Comparison of ENCODE assay signal across 8 cellular contexts in the genomic region with DNA sequence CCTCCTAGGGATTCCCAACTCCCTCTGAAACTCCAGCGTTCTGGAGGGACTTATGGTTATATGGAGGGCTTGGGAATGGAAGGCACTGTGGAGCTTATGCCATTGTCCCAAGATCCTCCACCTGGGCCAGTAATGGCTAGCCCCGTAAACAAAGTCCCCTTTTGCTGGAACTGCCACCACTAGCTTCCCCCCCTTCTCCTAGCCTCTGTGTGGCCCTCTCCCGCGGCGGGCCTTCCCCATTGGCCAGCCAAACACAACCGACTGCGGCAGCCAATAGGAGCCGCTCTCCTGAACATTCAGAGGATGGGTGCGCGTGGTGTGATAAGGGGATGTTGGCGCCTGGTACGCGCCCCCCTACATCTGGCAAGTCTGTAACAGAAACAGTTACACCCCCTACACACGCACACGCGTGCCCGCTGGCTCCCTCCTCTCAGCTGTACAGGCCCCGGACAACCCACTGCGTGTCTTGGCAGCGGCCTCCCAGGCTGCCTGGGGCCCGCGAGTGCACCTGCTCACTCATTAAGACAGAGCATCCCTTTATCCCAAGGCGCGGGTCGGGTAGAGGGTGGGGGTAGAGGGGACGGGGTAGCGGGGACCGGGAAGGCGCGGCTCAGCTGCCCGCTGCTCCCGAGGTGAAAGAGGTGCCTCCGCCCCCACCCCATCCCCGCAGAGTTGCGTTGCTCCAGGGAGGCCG. TPM values are rescaled to one million over a fixed set of nuclear protein-coding genes. Genes with fewer than 3 reads are reported as not detected.
DNase-seq lines count a peak whose midpoint lies in the region; ATAC-seq and TF ChIP-seq lines count a peak whose summit lies in the region.

No MANE protein-coding gene starts in this region.

- H3K27ac Mint-ChIP-seq in endodermal cell: no peak overlapping the region
- H3K27ac Mint-ChIP-seq in stimulated activated naive CD8-positive, alpha-beta T cell treated with anti-CD3 and anti-CD28 coated beads, Interleukin-15, amount 100 ng/mL, for 72 hours: peak overlapping the region; percentile 98 to 99

- H3K9ac ChIP-seq in endodermal cell (ENCODE audit: extremely low read depth, low read length, poor library complexity, severe bottlenecking) (no peak overlapping the region), muscle layer of colon (ENCODE audit: low read length) (no peak overlapping the region)

- no peak for TF ChIP-seq CTCF in AG09309 (IDR thresholded peaks at IDR 0.05; ENCODE audit: control insufficient read depth, insufficient read depth, low read depth, low read length, missing control alignments)
- TF ChIP-seq CTCF in endodermal cell (conservative IDR thresholded peaks at IDR 0.05): no peak

- H3K36me3 ChIP-seq in endodermal cell (ENCODE audit: control insufficient read depth, insufficient read depth, low read length): no peaks in the 10 kb centered on the region
- no peaks in the 10 kb centered on the region for H3K36me3 ChIP-seq in muscle layer of colon (ENCODE audit: insufficient read depth, low read length)

- H3K27ac ChIP-seq in endodermal cell (ENCODE audit: low read depth, low read length): peak overlapping the region; percentile 80
- H3K27ac ChIP-seq in muscle layer of colon (ENCODE audit: low read depth, low read length): no peak overlapping the region

- ATAC-seq in GM18873 (IDR thresholded peaks at IDR 0.05; ENCODE audit: low FRiP score, unreplicated experiment) (peak; percentile 44), HG03135 (IDR thresholded peaks at IDR 0.05; ENCODE audit: unreplicated experiment) (peak; percentile 64)
- ATAC-seq in stimulated activated naive CD8-positive, alpha-beta T cell treated with anti-CD3 and anti-CD28 coated beads, Interleukin-15, amount 100 ng/mL, for 72 hours: peak; percentile 81

- H3K36me3 Mint-ChIP-seq in endodermal cell (ENCODE audit: low read depth): no peaks in the 10 kb centered on the region

- H3K27me3 ChIP-seq in endodermal cell (ENCODE audit: control insufficient read depth, insufficient read depth, low read length, poor library complexity, severe bottlenecking): peaks cover 36% of the 10 kb centered on the region
- peaks cover 0 to 11% of the 10 kb centered on the region in 2 donors for H3K27me3 ChIP-seq in muscle layer of colon (ENCODE audit: control insufficient read depth in 1 of 2, insufficient read depth in 2 of 2, low read length in 2 of 2)

- H3K27me3 Mint-ChIP-seq in endodermal cell (ENCODE audit: insufficient read depth): peaks cover 46% of the 10 kb centered on the region
- H3K27me3 Mint-ChIP-seq in stimulated activated naive CD8-positive, alpha-beta T cell treated with anti-CD3 and anti-CD28 coated beads, Interleukin-15, amount 100 ng/mL, for 72 hours: no peaks in the 10 kb centered on the region

- H3K4me1 Mint-ChIP-seq in endodermal cell: peaks cover 7% of the 10 kb centered on the region
- peaks cover 46% of the 10 kb centered on the region for H3K4me1 Mint-ChIP-seq in stimulated activated naive CD8-positive, alpha-beta T cell treated with anti-CD3 and anti-CD28 coated beads, Interleukin-15, amount 100 ng/mL, for 72 hours

- 4% methylated on average over 14 of the region's 36 CpGs; no CpG with 5 or more reads in 1 of the 2 experiments for WGBS in endodermal cell (ENCODE audit: insufficient coverage in 1 of 2, insufficient read length in 1 of 2), 2 experiments

- H3K4me1 ChIP-seq in endodermal cell (ENCODE audit: control insufficient read depth, insufficient read depth, low read length): no peaks in the 10 kb centered on the region
- H3K4me1 ChIP-seq in muscle layer of colon (ENCODE audit: insufficient read depth, low read length): peaks cover 7% of the 10 kb centered on the region

- H3K4me3 Mint-ChIP-seq in endodermal cell: peak overlapping the region; percentile 54
- H3K4me3 Mint-ChIP-seq in stimulated activated naive CD8-positive, alpha-beta T cell treated with anti-CD3 and anti-CD28 coated beads, Interleukin-15, amount 100 ng/mL, for 72 hours: peak overlapping the region; percentile 89 to 92

- no peak for DNase-seq in AG09309 (ENCODE audit: low read depth)
- DNase-seq in NCI-H510A treated with DMSO at 0.1 percent for 48 hours (lab: John Stamatoyannopoulos, UW): peak; percentile 83
- peak; percentile 78 for DNase-seq in activated CD8-positive, alpha-beta memory T cell treated with anti-CD3 and anti-CD28 coated beads for 24 hours
- DNase-seq in endodermal cell: peak; percentile 85
- peak; percentile 67 to 80 for DNase-seq in stimulated activated naive CD8-positive, alpha-beta T cell treated with anti-CD3 and anti-CD28 coated beads, Interleukin-15, amount 100 ng/mL, for 72 hours

- H3K9me3 ChIP-seq in endodermal cell (ENCODE audit: control insufficient read depth, low read length) (no peaks in the 10 kb centered on the region), muscle layer of colon (ENCODE audit: low read length) (no peaks in the 10 kb centered on the region)

- H3K9me3 Mint-ChIP-seq in endodermal cell: peaks cover 40% of the 10 kb centered on the region
- H3K9me3 Mint-ChIP-seq in stimulated activated naive CD8-positive, alpha-beta T cell treated with anti-CD3 and anti-CD28 coated beads, Interleukin-15, amount 100 ng/mL, for 72 hours: no peaks in the 10 kb centered on the region

- H3K4me3 ChIP-seq in AG09309 (ENCODE audit: control insufficient read depth, low read depth, low read length) (peak overlapping the region; percentile 50), endodermal cell (ENCODE audit: low read length) (peak overlapping the region; percentile 69), muscle layer of colon (ENCODE audit: low read depth in 1 of 2, low read length in 2 of 2) (peak overlapping the region; percentile 52 to 53)

RNA-seq across cellular contexts. Expression of gene RAB33A, which starts 0.9 kb away (rescaled TPM):
- total RNA-seq in endodermal cell: not detected
- polyA plus RNA-seq in endodermal cell (2013, experiment 1 of 2): 10.5 TPM
- polyA plus RNA-seq in endodermal cell (2013, experiment 2 of 2): 11.6 TPM

RNA-seq across cellular contexts. Expression of gene AIFM1, which starts 5.3 kb away (rescaled TPM):
- total RNA-seq in endodermal cell: 10 to 100 TPM; 53.7 to 58.7 TPM
- 27.9 TPM for polyA plus RNA-seq in endodermal cell (2013, experiment 1 of 2)
- polyA plus RNA-seq in endodermal cell (2013, experiment 2 of 2): 30.2 TPM
